Comparison of ENCODE assay signal across 8 cellular contexts in the genomic region with DNA sequence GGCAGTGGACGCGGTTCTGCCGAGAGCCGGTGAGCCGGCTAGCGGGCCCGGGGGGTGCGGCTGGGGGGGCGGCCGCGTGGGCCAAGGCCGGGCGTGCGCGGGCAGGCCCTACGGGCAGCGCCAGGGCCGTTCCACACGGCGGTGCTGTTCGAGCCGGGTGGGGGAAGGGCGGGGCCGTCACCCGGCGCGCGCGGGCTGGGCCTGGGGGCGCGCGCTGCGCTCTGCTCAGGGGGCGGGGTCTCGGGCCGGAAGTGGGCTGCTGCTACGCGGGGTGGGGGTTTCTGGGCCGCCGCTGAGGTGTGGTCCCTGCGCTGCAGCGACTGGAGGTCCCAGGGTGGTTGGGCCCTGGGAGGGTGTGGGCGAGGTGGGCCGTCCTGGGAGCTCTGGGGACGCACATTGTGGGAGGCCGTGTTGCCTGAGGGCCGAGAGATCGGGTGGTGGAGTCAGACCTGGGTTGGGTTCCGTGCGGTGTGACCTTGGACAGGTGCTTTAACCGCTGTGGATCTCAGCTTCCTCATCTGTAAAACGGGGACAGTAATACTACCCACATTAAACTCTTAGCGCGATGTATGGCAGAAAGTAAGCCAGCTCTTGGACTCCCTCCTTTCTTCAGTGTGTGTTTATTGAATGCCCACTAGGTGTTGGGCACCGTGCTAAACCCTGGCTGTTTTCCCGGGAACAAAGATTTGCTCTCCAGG. TPM values are rescaled to one million over a fixed set of nuclear protein-coding genes. Genes with fewer than 3 reads are reported as not detected.
DNase-seq lines count a peak whose midpoint lies in the region; ATAC-seq and TF ChIP-seq lines count a peak whose summit lies in the region.

No MANE protein-coding gene starts in this region.

- H3K27me3 ChIP-seq in right lobe of liver: no peaks in the 10 kb centered on the region

- ATAC-seq in HG02588 (IDR thresholded peaks at IDR 0.05; ENCODE audit: unreplicated experiment) (peak; percentile 57), right lobe of liver (peak; percentile 72 to 90 (median 81))
- peak; percentile 74 for ATAC-seq in central memory CD8-positive, alpha-beta T cell (replicated peaks; ENCODE audit: extremely low read depth, poor library complexity, severe bottlenecking)

- H3K4me1 ChIP-seq in right lobe of liver: no peaks in the 10 kb centered on the region

- peak; percentile 58 to 74 for DNase-seq in NCI-H524 (lab: John Stamatoyannopoulos, UW)
- no peak for DNase-seq in NCI-H524 treated with DMSO at 0.1 percent for 48 hours (lab: John Stamatoyannopoulos, UW)
- peak; percentile 67 for DNase-seq in NCI-H1048 (lab: John Stamatoyannopoulos, UW)
- peak; percentile 84 for DNase-seq in UCSD-AML1 (lab: John Stamatoyannopoulos, UW; ENCODE audit: unreplicated experiment)
- DNase-seq in central memory CD8-positive, alpha-beta T cell (ENCODE audit: low spot score in 2 of 2): peak; percentile 75 to 79
- DNase-seq in right lobe of liver: peak in 2 of 3 donors; percentile 78 to 83
- peak; percentile 86 to 89 for DNase-seq in stimulated activated CD4-positive, alpha-beta T cell treated with anti-CD3 and anti-CD28 coated beads, Interleukin-4, amount 100 ng/mL, for 48 hours (ENCODE audit: low read depth in 2 of 2)

- peak overlapping the region; percentile 92 for H3K4me3 Mint-ChIP-seq in central memory CD8-positive, alpha-beta T cell

- peaks cover 42% of the 10 kb centered on the region for H3K4me1 Mint-ChIP-seq in central memory CD8-positive, alpha-beta T cell

- peak overlapping the region; percentile 85 to 89 (median 86) for H3K27ac ChIP-seq in right lobe of liver

- intact Hi-C loops in right lobe of liver (cut with DNase I): no loop called here

- H3K9me3 Mint-ChIP-seq in central memory CD8-positive, alpha-beta T cell: no peaks in the 10 kb centered on the region

- no peaks in the 10 kb centered on the region for H3K9me3 ChIP-seq in right lobe of liver

- H3K27ac Mint-ChIP-seq in central memory CD8-positive, alpha-beta T cell (ENCODE audit: low read depth): peak overlapping the region; percentile 23

- no peaks in the 10 kb centered on the region for H3K27me3 Mint-ChIP-seq in central memory CD8-positive, alpha-beta T cell

- no peak for TF ChIP-seq CTCF in right lobe of liver (IDR thresholded peaks at IDR 0.05)

- TF ChIP-seq POLR2A in right lobe of liver (IDR thresholded peaks at IDR 0.05): peak; percentile 44

- no peaks in the 10 kb centered on the region for H3K36me3 ChIP-seq in right lobe of liver

- H3K36me3 Mint-ChIP-seq in central memory CD8-positive, alpha-beta T cell (ENCODE audit: insufficient read depth): peaks cover 18% of the 10 kb centered on the region

- peak overlapping the region; percentile 66 to 78 (median 72) for H3K4me3 ChIP-seq in right lobe of liver

- WGBS in right lobe of liver (ENCODE audit: insufficient coverage, low coverage, low lambda C conversion rate, missing lambda C conversion rate): 0% methylated on average over 2 of the region's 56 CpGs

RNA-seq across cellular contexts. Expression of gene MAPRE1, which starts 0.4 kb away (rescaled TPM):
- total RNA-seq in right lobe of liver: 10 to 100 TPM in 5 of 6 experiments, 1 to 10 TPM in 1; 7.9 to 26.8 (median 16.1) TPM

RNA-seq across cellular contexts. Expression of gene EFCAB8, which starts 38.6 kb away (rescaled TPM):
- under 1 TPM in 4 of 6 experiments, not detected in 2; 0.17 to 0.22 (median 0.20) TPM for total RNA-seq in right lobe of liver

RNA-seq across cellular contexts. Expression of gene DNMT3B, which starts 58.0 kb away (rescaled TPM):
- under 1 TPM; 0.43 to 0.88 (median 0.65) TPM for total RNA-seq in right lobe of liver
